Comparison of ENCODE assay signal across 12 cellular contexts in genomic region chr18:79355433-79356335, GRCh38.
DNase-seq lines count a peak whose midpoint lies in the region; ATAC-seq and TF ChIP-seq lines count a peak whose summit lies in the region.
"Had no signal": no experiment of that assay in that cellular context is flagged by ENCODE, and none has a peak within 500 bp of the region (broad histone marks: within the 10 kb centered on the region; RNA-seq: fewer than 3 reads in every experiment).

No MANE protein-coding gene starts in this region.

- ATAC-seq in GM18870 (IDR thresholded peaks at IDR 0.05; ENCODE audit: unreplicated experiment) (peak; percentile 37), GM21529 (IDR thresholded peaks at IDR 0.05; ENCODE audit: unreplicated experiment) (peak; percentile 37), HG03139 (IDR thresholded peaks at IDR 0.05; ENCODE audit: unreplicated experiment) (peak; percentile 40), SK-N-SH treated with all-trans-retinoic acid at 6 μM for 48 hours (no peak)
- ATAC-seq: PC-3 had no signal

- DNase-seq in islet precursor cell = peak; percentile 40
- no peak for DNase-seq in HUDEP-2 (lab: John Stamatoyannopoulos, UW; ENCODE audit: unreplicated experiment in 76 of 76)
- no peak for DNase-seq in HuH-7 (ENCODE audit: low spot score)
- DNase-seq in SIG-M5 (lab: John Stamatoyannopoulos, UW) = no peak
- DNase-seq: GDM1, hippocampal formation, NCI-H2029, PC-3 had no signal

TF ChIP-seq in SK-N-SH treated with all-trans-retinoic acid at 6 μM for 48 hours, 23 proteins besides CTCF, POLR2A, EP300 and RAD21:
- TF ChIP-seq ZNF8 (CRISPR knock-in tag; IDR thresholded peaks at IDR 0.05) = no peak
- TF ChIP-seq, protein P1, sequence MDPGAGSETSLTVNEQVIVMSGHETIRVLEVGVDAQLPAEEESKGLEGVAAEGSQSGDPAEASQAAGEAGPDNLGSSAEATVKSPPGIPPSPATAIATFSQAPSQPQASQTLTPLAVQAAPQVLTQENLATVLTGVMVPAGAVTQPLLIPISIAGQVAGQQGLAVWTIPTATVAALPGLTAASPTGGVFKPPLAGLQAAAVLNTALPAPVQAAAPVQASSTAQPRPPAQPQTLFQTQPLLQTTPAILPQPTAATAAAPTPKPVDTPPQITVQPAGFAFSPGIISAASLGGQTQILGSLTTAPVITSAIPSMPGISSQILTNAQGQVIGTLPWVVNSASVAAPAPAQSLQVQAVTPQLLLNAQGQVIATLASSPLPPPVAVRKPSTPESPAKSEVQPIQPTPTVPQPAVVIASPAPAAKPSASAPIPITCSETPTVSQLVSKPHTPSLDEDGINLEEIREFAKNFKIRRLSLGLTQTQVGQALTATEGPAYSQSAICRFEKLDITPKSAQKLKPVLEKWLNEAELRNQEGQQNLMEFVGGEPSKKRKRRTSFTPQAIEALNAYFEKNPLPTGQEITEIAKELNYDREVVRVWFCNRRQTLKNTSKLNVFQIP (CRISPR knock-in tag; IDR thresholded peaks at IDR 0.05; ENCODE audit: borderline replicate concordance, low read depth) = no peak
- TF ChIP-seq CSDC2 (CRISPR knock-in tag; IDR thresholded peaks at IDR 0.05) = no peak
- no peak for TF ChIP-seq PPARA (CRISPR knock-in tag; IDR thresholded peaks at IDR 0.05; ENCODE audit: borderline replicate concordance)
- TF ChIP-seq ESRRG (CRISPR knock-in tag; IDR thresholded peaks at IDR 0.05) = no peak
- no peak for TF ChIP-seq CREB5 (CRISPR knock-in tag; IDR thresholded peaks at IDR 0.05; ENCODE audit: low read depth)
- TF ChIP-seq GLIS3 (CRISPR knock-in tag; IDR thresholded peaks at IDR 0.05) = no peak
- TF ChIP-seq ZFP3 (CRISPR knock-in tag; IDR thresholded peaks at IDR 0.05) = no peak
- TF ChIP-seq TSHZ2 (CRISPR knock-in tag; IDR thresholded peaks at IDR 0.05) = no peak
- no peak for TF ChIP-seq OSR1 (CRISPR knock-in tag; IDR thresholded peaks at IDR 0.05)
- no peak for TF ChIP-seq ZFP30 (CRISPR knock-in tag; IDR thresholded peaks at IDR 0.05)
- TF ChIP-seq PATZ1 (CRISPR knock-in tag; IDR thresholded peaks at IDR 0.05; ENCODE audit: borderline replicate concordance) = no peak
- no peak for TF ChIP-seq SNAI2 (CRISPR knock-in tag; IDR thresholded peaks at IDR 0.05)
- no peak for TF ChIP-seq TCF4 (CRISPR knock-in tag; IDR thresholded peaks at IDR 0.05; ENCODE audit: borderline replicate concordance)
- no peak for TF ChIP-seq ARNTL (CRISPR knock-in tag; IDR thresholded peaks at IDR 0.05; ENCODE audit: borderline replicate concordance, low read depth)
- no peak for TF ChIP-seq ZNF565 (CRISPR knock-in tag; conservative IDR thresholded peaks at IDR 0.05; ENCODE audit: low read depth)
- TF ChIP-seq BACH2 (CRISPR knock-in tag; IDR thresholded peaks at IDR 0.05; ENCODE audit: borderline replicate concordance) = no peak
- no peak for TF ChIP-seq ZC3H10 (CRISPR knock-in tag; IDR thresholded peaks at IDR 0.05)
- TF ChIP-seq ISL1 (CRISPR knock-in tag; IDR thresholded peaks at IDR 0.05) = no peak
- TF ChIP-seq ZNF70 (CRISPR knock-in tag; IDR thresholded peaks at IDR 0.05) = no peak
